ENCODE assay signal across 1 cellular context in genomic region chr11:69277074-69277809, GRCh38.
TF ChIP-seq lines count a peak whose summit lies in the region.

No MANE protein-coding gene starts in this region.

TF ChIP-seq in HepG2, 621 proteins besides CTCF, POLR2A, EP300 and RAD21 (continued from another document):
- TF ChIP-seq MLXIP (CRISPR knock-in tag; IDR thresholded peaks at IDR 0.05; ENCODE audit: borderline replicate concordance) (no peak), GATA4 (IDR thresholded peaks at IDR 0.05; ENCODE audit: borderline replicate concordance, low read depth) (no peak), ZFP37 (CRISPR knock-in tag; IDR thresholded peaks at IDR 0.05; ENCODE audit: borderline replicate concordance) (no peak), CREB3 (CRISPR knock-in tag; IDR thresholded peaks at IDR 0.05) (no peak), DNMT1 (CRISPR knock-in tag; IDR thresholded peaks at IDR 0.05) (no peak), KDM3A (CRISPR knock-in tag; IDR thresholded peaks at IDR 0.05; ENCODE audit: low read depth) (no peak), POLR2AphosphoS2 (IDR thresholded peaks at IDR 0.05; ENCODE audit: low read depth, low read length) (no peak), MTF2 (CRISPR knock-in tag; IDR thresholded peaks at IDR 0.05; ENCODE audit: borderline replicate concordance) (no peak), ELK4 (CRISPR knock-in tag; IDR thresholded peaks at IDR 0.05; ENCODE audit: borderline replicate concordance) (no peak), MBD4 (IDR thresholded peaks at IDR 0.05; ENCODE audit: borderline replicate concordance, low read length) (no peak), ZNF746 (CRISPR knock-in tag; IDR thresholded peaks at IDR 0.05) (no peak), NCOA1 (CRISPR knock-in tag; IDR thresholded peaks at IDR 0.05) (no peak), ZNF552 (CRISPR knock-in tag; IDR thresholded peaks at IDR 0.05; ENCODE audit: borderline replicate concordance) (no peak)
